Comparison of ENCODE assay signal across 8 cellular contexts in genomic region chr19:12789904-12790619, GRCh38. TPM values are rescaled to one million over a fixed set of nuclear protein-coding genes. Genes with fewer than 3 reads are reported as not detected.
DNase-seq lines count a peak whose midpoint lies in the region; ATAC-seq, FAIRE-seq and TF ChIP-seq lines count a peak whose summit lies in the region.

No MANE protein-coding gene starts in this region.

- CTCF ChIA-PET in AG04449 (lab: Yijun Ruan, JAX) = interaction anchor here (1.0 to 18.0 kb wide), 10 partner anchors 12 to 57 kb away, joined by 3 to 1565 read pairs (median 11); partner anchors contain the start of genes BEST2, HOOK2, PRDX2 and RNASEH2A

- no peak for FAIRE-seq in kidney (lab: Jason Lieb, UNC)

- H3K9ac ChIP-seq in kidney (ENCODE audit: low read length in 2 of 2) = peak overlapping the region; percentile 93 to 95

- TF ChIP-seq CTCF in AG04449 (IDR thresholded peaks at IDR 0.05; ENCODE audit: insufficient read depth, low read length, missing control alignments) (no peak), kidney (IDR thresholded peaks at IDR 0.05; ENCODE audit: borderline replicate concordance, extremely low read depth, insufficient read depth) (no peak)

- DNase-seq in AG04449 (ENCODE audit: low read depth, low spot score) = no peak
- peak; percentile 82 for DNase-seq in NCI-H2227 treated with DMSO at 0.1 percent for 48 hours (lab: John Stamatoyannopoulos, UW)
- DNase-seq in activated CD4-positive, CD25-positive, alpha-beta regulatory T cell treated with anti-CD3 and anti-CD28 coated beads, Interleukin-2, amount 50 U/mL, for 72 hours = peak; percentile 96
- DNase-seq in cerebellar cortex (ENCODE audit: low spot score) = peak; percentile 96
- DNase-seq in kidney = peak; percentile 100
- DNase-seq in stimulated activated CD4-positive, alpha-beta T cell treated with anti-CD3 and anti-CD28 coated beads, Interleukin-12 subunit alpha, Interleukin-12 subunit beta, amount 100 ng/mL, for 48 hours (ENCODE audit: low read depth in 2 of 3, low spot score in 1 of 3) = peak; percentile 86 to 97 (median 95)

- POLR2A ChIA-PET in AG04449 (lab: Yijun Ruan, JAX) = interaction anchor here (0.6 to 4.4 kb wide), 4 partner anchors 8 to 143 kb away, joined by 3 to 51 read pairs (median 4); partner anchors contain the start of gene FARSA

- no peaks in the 10 kb centered on the region for H3K9me3 ChIP-seq in kidney (ENCODE audit: control insufficient read depth in 1 of 2, low read length in 2 of 2)

- H3K27ac ChIP-seq in kidney (ENCODE audit: low read depth in 2 of 2, low read length in 2 of 2) = peak overlapping the region; percentile 100

- H3K4me3 ChIP-seq in AG04449 (ENCODE audit: low read depth, low read length) (peak overlapping the region; percentile 55), kidney (ENCODE audit: low read length in 2 of 2) (peak overlapping the region; percentile 80 to 97)

- H3K4me1 ChIP-seq in kidney (ENCODE audit: control insufficient read depth in 1 of 2, insufficient read depth in 1 of 2, low read depth in 1 of 2, low read length in 2 of 2) = peaks cover 29 to 36% of the 10 kb centered on the region in 2 donors

- peak; percentile 38 for ATAC-seq in GM18868 (IDR thresholded peaks at IDR 0.05; ENCODE audit: unreplicated experiment)
- peak; percentile 34 for ATAC-seq in HG03108 (IDR thresholded peaks at IDR 0.05; ENCODE audit: unreplicated experiment)

- H3K36me3 ChIP-seq in kidney (ENCODE audit: control insufficient read depth in 1 of 2, insufficient read depth in 2 of 2, low read length in 2 of 2) = no peaks in the 10 kb centered on the region

- intact Hi-C loops in kidney (cut with DNase I) = loop anchor here (10.0 kb wide), 1 partner anchor 115 kb away; no protein-coding TSS in a partner anchor

RNA-seq across cellular contexts. Expression of gene JUNB, which starts 1.2 kb away (rescaled TPM):
- 128 TPM for total RNA-seq in kidney
- polyA plus RNA-seq in kidney (ENCODE audit: insufficient read depth, low read depth, low replicate concordance) = 142 TPM

RNA-seq across cellular contexts. Expression of gene PRDX2, which starts 11.5 kb away (rescaled TPM):
- total RNA-seq in kidney = 171 TPM
- polyA plus RNA-seq in kidney (ENCODE audit: insufficient read depth, low read depth, low replicate concordance) = 664 TPM

RNA-seq across cellular contexts. Expression of gene THSD8, which starts 11.8 kb away (rescaled TPM):
- total RNA-seq in kidney = 3.2 TPM
- polyA plus RNA-seq in kidney (ENCODE audit: insufficient read depth, low read depth, low replicate concordance) = 10.0 TPM

RNA-seq across cellular contexts. Expression of gene HOOK2, which starts 14.7 kb away (rescaled TPM):
- total RNA-seq in kidney = 58.1 TPM
- polyA plus RNA-seq in kidney (ENCODE audit: insufficient read depth, low read depth, low replicate concordance) = 41.8 TPM

RNA-seq across cellular contexts. Expression of gene RNASEH2A, which starts 16.3 kb away (rescaled TPM):
- 7.9 TPM for total RNA-seq in kidney
- polyA plus RNA-seq in kidney (ENCODE audit: insufficient read depth, low read depth, low replicate concordance) = 1.3 TPM
